9 cellular contexts compared by ENCODE assay signal in the genomic region with DNA sequence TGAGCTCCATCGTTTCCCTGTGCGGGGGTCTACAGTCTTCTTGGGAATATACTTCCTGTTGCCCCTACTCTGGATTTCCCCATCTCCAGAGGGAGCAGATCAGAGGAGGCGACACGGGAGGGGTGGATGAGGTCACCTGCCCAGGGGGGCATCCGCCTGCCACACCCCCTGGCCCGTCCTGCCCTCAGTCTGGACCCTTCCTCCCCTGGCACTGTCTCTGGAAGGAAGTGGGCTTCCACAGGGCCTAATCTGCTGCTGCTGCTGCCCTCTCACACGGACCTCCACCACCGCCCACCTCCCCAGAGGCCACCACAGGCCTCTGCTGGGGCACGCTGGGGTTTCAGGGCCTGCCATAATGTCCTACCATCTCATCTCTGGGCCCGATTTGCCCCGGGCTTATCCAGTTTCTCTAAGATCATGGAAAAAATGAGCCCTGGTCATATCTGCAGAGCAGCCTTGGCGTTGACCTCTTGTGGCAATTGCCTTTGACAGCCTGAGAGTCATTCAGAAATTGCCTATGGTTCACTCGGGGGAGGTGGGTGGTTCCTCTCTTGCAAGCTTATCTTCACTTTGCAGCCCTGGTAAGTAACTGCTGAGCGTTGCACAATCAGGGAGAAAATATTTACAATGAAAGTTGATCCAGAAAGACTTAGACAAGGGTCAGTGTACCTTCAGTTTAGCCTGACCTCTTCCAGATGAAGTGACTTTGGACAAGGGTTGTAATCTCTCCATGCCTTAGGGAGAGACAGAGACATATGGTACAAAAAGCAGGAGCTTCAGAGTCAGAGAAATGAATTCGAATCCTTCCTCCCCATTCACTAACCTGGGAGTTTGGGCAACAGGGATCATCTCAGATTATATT.
DNase-seq lines count a peak whose midpoint lies in the region; ATAC-seq, FAIRE-seq and TF ChIP-seq lines count a peak whose summit lies in the region.
"Had no signal": no experiment of that assay in that cellular context is flagged by ENCODE, and none has a peak within 500 bp of the region (broad histone marks: within the 10 kb centered on the region; RNA-seq: fewer than 3 reads in every experiment).

No MANE protein-coding gene starts in this region.

- no peak overlapping the region for H3K4me3 Mint-ChIP-seq in activated CD4-positive, alpha-beta T cell treated with anti-CD3 and anti-CD28 coated beads, Interleukin-2, amount 10 ng/mL, durations not matched to agents 7 days and 5 days
- H3K4me3 Mint-ChIP-seq in stimulated activated memory B cell treated with anti-CD40 and anti-IgM and Interleukin-4, amounts not matched to agents 10 μg/mL and 1 μg/mL and 100 μg/mL, for 72 hours: no peak overlapping the region

- peak overlapping the region; percentile 68 to 77 for H3K27ac ChIP-seq in right atrium auricular region

- no peaks in the 10 kb centered on the region for H3K9me3 ChIP-seq in right atrium auricular region

- CTCF ChIA-PET in activated CD4-positive, alpha-beta T cell treated with anti-CD3 and anti-CD28 coated beads, Interleukin-2, amount 10 ng/mL, durations not matched to agents 7 days and 5 days (lab: Charles Lee): interaction anchor here (0.5 to 1.0 kb wide), 4 partner anchors 8 to 712 kb away, joined by 3 to 5 read pairs (median 4); no protein-coding TSS in a partner anchor

- no peaks in the 10 kb centered on the region for H3K27me3 Mint-ChIP-seq in activated CD4-positive, alpha-beta T cell treated with anti-CD3 and anti-CD28 coated beads, Interleukin-2, amount 10 ng/mL, durations not matched to agents 7 days and 5 days
- no peaks in the 10 kb centered on the region for H3K27me3 Mint-ChIP-seq in stimulated activated memory B cell treated with anti-CD40 and anti-IgM and Interleukin-4, amounts not matched to agents 10 μg/mL and 1 μg/mL and 100 μg/mL, for 72 hours

- ATAC-seq in stimulated activated memory B cell treated with anti-CD40 and anti-IgM and Interleukin-4, amounts not matched to agents 10 μg/mL and 1 μg/mL and 100 μg/mL, for 72 hours: peak; percentile 80

- H3K27ac Mint-ChIP-seq in activated CD4-positive, alpha-beta T cell treated with anti-CD3 and anti-CD28 coated beads, Interleukin-2, amount 10 ng/mL, durations not matched to agents 7 days and 5 days: no peak overlapping the region
- peak overlapping the region; percentile 88 for H3K27ac Mint-ChIP-seq in stimulated activated memory B cell treated with anti-CD40 and anti-IgM and Interleukin-4, amounts not matched to agents 10 μg/mL and 1 μg/mL and 100 μg/mL, for 72 hours

- DNase-seq in activated CD4-positive, alpha-beta T cell treated with anti-CD3 and anti-CD28 coated beads for 48 hours: peak; percentile 68
- no peak for DNase-seq in activated CD4-positive, alpha-beta T cell treated with anti-CD3 and anti-CD28 coated beads, Interleukin-2, amount 10 ng/mL, durations not matched to agents 7 days and 5 days
- DNase-seq in SIG-M5 treated with dmso at 0.1 percent for 504 hours (lab: John Stamatoyannopoulos, UW; ENCODE audit: unreplicated experiment) (peak; percentile 95), right atrium auricular region (ENCODE audit: low spot score) (peak; percentile 82), 8988T (no peak), activated gamma-delta T cell (lab: John Stamatoyannopoulos, UW) (no peak), D721Med (ENCODE audit: insufficient read length, low spot score) (no peak)
- DNase-seq: activated CD4-positive, CD25-positive, alpha-beta regulatory T cell treated with anti-CD3 and anti-CD28 coated beads, Interleukin-2, amount 50 U/mL, for 72 hours had no signal

- POLR2A ChIA-PET in activated CD4-positive, alpha-beta T cell treated with anti-CD3 and anti-CD28 coated beads, Interleukin-2, amount 10 ng/mL, durations not matched to agents 7 days and 5 days (lab: Charles Lee): no interaction called here

- H3K4me3 ChIP-seq in right atrium auricular region: no peak overlapping the region

- H3K27me3 ChIP-seq in right atrium auricular region: no peaks in the 10 kb centered on the region

- peaks cover 33% of the 10 kb centered on the region for H3K4me1 Mint-ChIP-seq in activated CD4-positive, alpha-beta T cell treated with anti-CD3 and anti-CD28 coated beads, Interleukin-2, amount 10 ng/mL, durations not matched to agents 7 days and 5 days
- H3K4me1 Mint-ChIP-seq in stimulated activated memory B cell treated with anti-CD40 and anti-IgM and Interleukin-4, amounts not matched to agents 10 μg/mL and 1 μg/mL and 100 μg/mL, for 72 hours: peaks cover 51% of the 10 kb centered on the region

- H3K4me1 ChIP-seq in right atrium auricular region: peaks cover 0 to 21% of the 10 kb centered on the region in 2 donors

- FAIRE-seq in D721Med (lab: Jason Lieb, UNC): no peak

- no peaks in the 10 kb centered on the region for H3K36me3 ChIP-seq in right atrium auricular region

- TF ChIP-seq CTCF in right atrium auricular region (IDR thresholded peaks at IDR 0.05) (no peak), D721Med (IDR thresholded peaks at IDR 0.05; ENCODE audit: insufficient read depth, missing control alignments) (no peak)

- no peaks in the 10 kb centered on the region for H3K9me3 Mint-ChIP-seq in activated CD4-positive, alpha-beta T cell treated with anti-CD3 and anti-CD28 coated beads, Interleukin-2, amount 10 ng/mL, durations not matched to agents 7 days and 5 days
- H3K9me3 Mint-ChIP-seq in stimulated activated memory B cell treated with anti-CD40 and anti-IgM and Interleukin-4, amounts not matched to agents 10 μg/mL and 1 μg/mL and 100 μg/mL, for 72 hours: no peaks in the 10 kb centered on the region

- no peaks in the 10 kb centered on the region for H3K36me3 Mint-ChIP-seq in activated CD4-positive, alpha-beta T cell treated with anti-CD3 and anti-CD28 coated beads, Interleukin-2, amount 10 ng/mL, durations not matched to agents 7 days and 5 days (ENCODE audit: low read depth)
- no peaks in the 10 kb centered on the region for H3K36me3 Mint-ChIP-seq in stimulated activated memory B cell treated with anti-CD40 and anti-IgM and Interleukin-4, amounts not matched to agents 10 μg/mL and 1 μg/mL and 100 μg/mL, for 72 hours

Comparison
In these comparisons a context has a peak if more than half of its experiments do, and no peak if none do; other contexts are left out.
1. DNase-seq: peak in activated CD4-positive, alpha-beta T cell treated with anti-CD3 and anti-CD28 coated beads for 48 hours (single experiment), SIG-M5 treated with dmso at 0.1 percent for 504 hours (single experiment) and right atrium auricular region (single experiment); none in activated CD4-positive, alpha-beta T cell treated with anti-CD3 and anti-CD28 coated beads, Interleukin-2, amount 10 ng/mL, durations not matched to agents 7 days and 5 days (single experiment), 8988T (single experiment), activated gamma-delta T cell (single experiment) and D721Med (single experiment).